In the genomic region with DNA sequence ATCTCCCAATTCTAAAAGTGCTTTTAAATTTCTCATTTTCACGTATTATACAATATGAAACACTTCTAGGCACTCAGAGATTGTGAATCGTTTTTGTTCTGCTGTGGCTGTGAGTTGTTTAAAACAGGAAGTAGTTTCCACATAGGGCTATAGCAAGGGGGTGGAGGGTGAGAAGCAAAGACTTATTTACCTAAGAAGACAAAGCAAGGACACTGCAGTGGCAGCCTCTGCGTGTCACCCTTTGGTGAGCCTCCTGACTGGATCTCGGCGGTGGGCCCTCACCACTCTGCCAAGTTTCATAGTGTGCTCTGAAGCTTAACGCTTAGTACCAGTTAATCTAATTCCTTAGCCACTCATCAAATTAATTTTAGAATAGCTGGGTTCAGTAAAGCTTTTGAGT, we compare ENCODE assay signal across 8 cellular contexts. TPM values are rescaled to one million over a fixed set of nuclear protein-coding genes. Genes with fewer than 3 reads are reported as not detected.
DNase-seq lines count a peak whose midpoint lies in the region; ATAC-seq, FAIRE-seq and TF ChIP-seq lines count a peak whose summit lies in the region.

No MANE protein-coding gene starts in this region.

- no peak overlapping the region for H2BK120ac ChIP-seq in H1 (replicated peaks; ENCODE audit: low read depth, low read length)

- H2BK12ac ChIP-seq in H1 (ENCODE audit: low read depth, low read length): no peak overlapping the region

- no peaks in the 10 kb centered on the region for H3K79me1 ChIP-seq in H1 (ENCODE audit: low read depth, low read length)

- H4K5ac ChIP-seq in H1 (ENCODE audit: insufficient read length, low read depth, low read length): no peak overlapping the region

- H3K4me1 ChIP-seq in H1 (replicated peaks in 1 of 4; ENCODE audit: control insufficient read depth in 3 of 4, insufficient read depth in 4 of 4, low read length in 3 of 4): peaks cover 0 to 12% (median 2%) of the 10 kb centered on the region in 4 experiments; a peak in 1 of 7 replicates

- H3K23me2 ChIP-seq in H1 (ENCODE audit: low read depth, low read length): no peaks in the 10 kb centered on the region

- 85% methylated on average over 6 of the region's 6 CpGs; no CpG with 5 or more reads in 1 of the 2 experiments for WGBS in H1 (ENCODE audit: extremely low coverage in 1 of 2, insufficient coverage in 1 of 2, insufficient read length in 1 of 2, insufficient replicate concordance in 2 of 2, low coverage in 1 of 2, low lambda C conversion rate in 2 of 2, missing lambda C conversion rate in 1 of 2), 2 experiments

- H3K4me2 ChIP-seq in H1 (ENCODE audit: insufficient read depth in 1 of 2, low read depth in 2 of 2, low read length in 2 of 2): no peak overlapping the region; a peak in 1 of 4 replicates

- H4K20me1 ChIP-seq in H1 (replicated peaks in 1 of 2; ENCODE audit: control insufficient read depth in 1 of 2, insufficient read depth in 2 of 2, low read length in 2 of 2): no peaks in the 10 kb centered on the region

- H3K18ac ChIP-seq in H1 (ENCODE audit: extremely low read depth, low read length): no peak overlapping the region

- ATAC-seq in GM18498 (IDR thresholded peaks at IDR 0.05; ENCODE audit: unreplicated experiment) (peak; percentile 91), GM21526 (IDR thresholded peaks at IDR 0.05; ENCODE audit: low FRiP score, unreplicated experiment) (peak; percentile 89)

- TF ChIP-seq CTCF in HL-60 (IDR thresholded peaks at IDR 0.05; ENCODE audit: insufficient read depth, low read length) (no peak), H1 (IDR thresholded peaks at IDR 0.05; ENCODE audit: control extremely low read depth in 1 of 3, insufficient read depth in 1 of 3, low read depth in 1 of 3, low read length in 3 of 3) (no peak)

- no peaks in the 10 kb centered on the region for H3K79me2 ChIP-seq in H1 (ENCODE audit: control insufficient read depth in 1 of 2, insufficient read depth in 2 of 2, low read length in 2 of 2)

- no peak overlapping the region for H4K91ac ChIP-seq in H1 (replicated peaks; ENCODE audit: insufficient read length, low read length)

- CTCF ChIA-PET in H1 (lab: Charles Lee; ENCODE audit: partially characterized antibody): interaction anchor here (0.7 to 1.5 kb wide), 4 partner anchors 10 to 871 kb away, joined by 3 to 6 read pairs (median 4); no protein-coding TSS in a partner anchor

- no peak overlapping the region for H2AK5ac ChIP-seq in H1 (ENCODE audit: low read depth, low read length)

- no peak overlapping the region for H2BK20ac ChIP-seq in H1 (ENCODE audit: low read length)

- H3K9ac ChIP-seq in H1 (replicated peaks in 1 of 4; ENCODE audit: extremely low read depth in 1 of 4, low read depth in 3 of 4, low read length in 3 of 4): no peak overlapping the region

- POLR2A ChIA-PET in H1 (lab: Charles Lee; ENCODE audit: partially characterized antibody): no interaction called here

- no peak overlapping the region for H3K4ac ChIP-seq in H1 (replicated peaks; ENCODE audit: insufficient read length, low read depth, low read length)

- H2AFZ ChIP-seq in H1 (ENCODE audit: low read length): no peak overlapping the region

- no peak for TF ChIP-seq EP300 in H1 (IDR thresholded peaks at IDR 0.05; ENCODE audit: borderline replicate concordance in 1 of 2, low read depth in 2 of 2, low read length in 2 of 2)

- no peak for TF ChIP-seq RAD21 in H1 (IDR thresholded peaks at IDR 0.05 in 1 of 2, conservative IDR thresholded peaks at IDR 0.05 in 1 of 2; ENCODE audit: low read depth in 2 of 2, low read length in 2 of 2)

- H3K23ac ChIP-seq in H1 (ENCODE audit: insufficient read length): no peak overlapping the region

- no peaks in the 10 kb centered on the region for H3K27me3 ChIP-seq in HL-60 (ENCODE audit: insufficient read depth, poor library complexity, severe bottlenecking)
- no peaks in the 10 kb centered on the region for H3K27me3 ChIP-seq in H1 (replicated peaks in 1 of 4; ENCODE audit: control insufficient read depth in 3 of 4, extremely low read depth in 1 of 4, insufficient read depth in 3 of 4, low read length in 3 of 4)

- H3K56ac ChIP-seq in H1 (replicated peaks; ENCODE audit: insufficient read length, low read depth, low read length): no peak overlapping the region

- FAIRE-seq in H1 (lab: Jason Lieb, UNC): no peak

- no peak overlapping the region for H4K8ac ChIP-seq in H1 (ENCODE audit: extremely low read depth, insufficient read depth, low read length)

- no peak overlapping the region for H3K14ac ChIP-seq in H1 (ENCODE audit: insufficient read length)

- H3K9me3 ChIP-seq in H1 (ENCODE audit: insufficient read depth in 2 of 2, low read depth in 1 of 2, low read length in 1 of 2): no peaks in the 10 kb centered on the region

- H2BK5ac ChIP-seq in H1 (ENCODE audit: low read depth, low read length): no peak overlapping the region

- H3K27ac ChIP-seq in HL-60 (replicated peaks): peak overlapping the region; percentile 72
- H3K27ac ChIP-seq in H1 (ENCODE audit: low read depth, low read length): no peak overlapping the region

- no peaks in the 10 kb centered on the region for H3K36me3 ChIP-seq in H1 (ENCODE audit: control insufficient read depth in 2 of 4, insufficient read depth in 4 of 4, low read length in 3 of 4)

- DNase-seq in HL-60 (ENCODE audit: low read depth in 1 of 2, low spot score in 1 of 2) (peak in 1 of 2 experiments; percentile 92), H1 (ENCODE audit: low read depth in 1 of 2, low spot score in 2 of 2) (no peak), NCI-H1105 (lab: John Stamatoyannopoulos, UW) (no peak), mesenteric fat pad (ENCODE audit: low spot score) (no peak), AG08395 (ENCODE audit: low spot score) (no peak)
- no peak for DNase-seq in activated CD4-positive, alpha-beta T cell treated with anti-CD3 and anti-CD28 coated beads for 48 hours

- no peak overlapping the region for H2BK15ac ChIP-seq in H1 (ENCODE audit: low read length)

- H3K4me3 ChIP-seq in HL-60 (replicated peaks; ENCODE audit: insufficient read depth, low read length) (no peak overlapping the region), H1 (ENCODE audit: extremely low read depth in 1 of 4, insufficient read depth in 2 of 4, low read depth in 3 of 4, low read length in 4 of 4) (no peak overlapping the region)

- TF ChIP-seq POLR2A in H1 (IDR thresholded peaks at IDR 0.05; ENCODE audit: control extremely low read depth in 1 of 2, low read depth in 2 of 2, low read length in 2 of 2): no peak

TF ChIP-seq in H1, 55 proteins besides CTCF, POLR2A, EP300 and RAD21:
- TF ChIP-seq, protein P1, sequence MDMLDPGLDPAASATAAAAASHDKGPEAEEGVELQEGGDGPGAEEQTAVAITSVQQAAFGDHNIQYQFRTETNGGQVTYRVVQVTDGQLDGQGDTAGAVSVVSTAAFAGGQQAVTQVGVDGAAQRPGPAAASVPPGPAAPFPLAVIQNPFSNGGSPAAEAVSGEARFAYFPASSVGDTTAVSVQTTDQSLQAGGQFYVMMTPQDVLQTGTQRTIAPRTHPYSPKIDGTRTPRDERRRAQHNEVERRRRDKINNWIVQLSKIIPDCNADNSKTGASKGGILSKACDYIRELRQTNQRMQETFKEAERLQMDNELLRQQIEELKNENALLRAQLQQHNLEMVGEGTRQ (IDR thresholded peaks at IDR 0.05; ENCODE audit: low read length): no peak
- TF ChIP-seq SRF (IDR thresholded peaks at IDR 0.05; ENCODE audit: low read depth, low read length) (0 out of 2 replicates have a peak, but pooled peaks have one; percentile 26), ASH2L (IDR thresholded peaks at IDR 0.05; ENCODE audit: low read length) (no peak)

RNA-seq across cellular contexts. Expression of a gene that starts 56.8 kb away (rescaled TPM):
- not detected in 2 replicates for total RNA-seq in H1 (2021; fragmentation: NEBNext Ultra II Directional; extraction: Animal tissue kit (Norgen Biotek cat#: 25700))
- polyA plus RNA-seq in H1 (2011; rRNA removed): 0.03 TPM in 1 of 2 replicates, not detected in the other
- polyA plus RNA-seq in H1 (2011; cell fraction: cytosol; rRNA removed): 0.19 TPM
- polyA plus RNA-seq in H1 (2011; cell fraction: nucleus; rRNA removed): 0.93 TPM
- 0.35 TPM in 1 of 4 replicates, not detected in the others for polyA plus RNA-seq in H1 (2012, experiment 1 of 2)
- polyA plus RNA-seq in H1 (2012, experiment 2 of 2): not detected
- 0.77 TPM for polyA plus RNA-seq in H1 (2013, experiment 1 of 2)
- 0.24 TPM for polyA plus RNA-seq in H1 (2013, experiment 2 of 2)
- polyA minus RNA-seq in H1 (2011; rRNA and poly(A)+ RNA removed): 0.50 TPM in 1 of 2 replicates, not detected in the other
- not detected for polyA minus RNA-seq in H1 (2011; cell fraction: cytosol; rRNA and poly(A)+ RNA removed)
- polyA minus RNA-seq in H1 (2011; cell fraction: nucleus; rRNA and poly(A)+ RNA removed): 3.1 TPM
- total RNA-seq in mesenteric fat pad: 7.0 TPM
